1 cellular context compared by ENCODE assay signal in genomic region chr7:124747072-124747471, GRCh38.
TF ChIP-seq lines count a peak whose summit lies in the region.

No MANE protein-coding gene starts in this region.

TF ChIP-seq in SK-N-SH, 30 proteins besides CTCF, POLR2A, EP300 and RAD21 (continued from another document):
- TF ChIP-seq SIN3A (IDR thresholded peaks at IDR 0.05; ENCODE audit: borderline replicate concordance, low read depth, low read length) (no peak), JUND (IDR thresholded peaks at IDR 0.05) (no peak), FOXM1 (IDR thresholded peaks at IDR 0.05; ENCODE audit: low read depth) (no peak), SMC3 (IDR thresholded peaks at IDR 0.05; ENCODE audit: low read depth, low read length) (no peak), RCOR1 (IDR thresholded peaks at IDR 0.05; ENCODE audit: low read length) (no peak)
